1 cellular context compared by ENCODE assay signal in the genomic region with DNA sequence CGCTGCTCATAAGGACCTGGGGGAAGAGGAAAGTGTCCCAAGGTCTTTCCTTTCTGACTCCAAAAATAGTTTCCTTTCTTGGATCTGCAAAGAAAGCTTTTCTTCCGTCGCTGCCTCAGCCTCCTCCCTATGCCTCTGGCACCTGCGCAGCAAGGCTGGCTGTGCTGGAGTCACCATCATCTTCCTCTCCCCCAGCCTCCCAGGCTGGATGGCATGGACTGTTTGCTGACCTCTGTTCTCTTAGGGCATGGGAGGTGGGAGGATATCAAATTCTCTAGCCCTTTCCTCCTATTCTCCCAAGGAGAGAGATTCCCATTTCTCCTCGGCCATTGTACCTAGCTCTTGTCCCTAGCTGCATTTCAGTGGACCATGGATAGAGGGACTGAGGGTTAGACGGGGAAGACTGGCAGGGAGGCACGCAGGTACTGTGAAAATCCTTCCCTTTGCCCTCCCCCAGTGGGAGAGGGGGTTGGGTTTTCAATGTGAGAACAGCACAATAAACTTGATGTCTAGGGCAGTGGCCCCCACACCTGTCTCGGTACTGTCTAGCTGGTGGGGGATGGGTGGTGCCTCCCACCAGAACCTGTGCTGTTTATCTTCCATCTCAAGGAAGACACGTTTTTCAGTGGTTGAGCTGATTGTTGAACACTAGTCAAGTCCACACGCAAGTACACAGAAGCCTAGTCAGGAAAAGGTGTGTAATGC.
A peak's percentile ranks its signal among the peaks of the same experiment; 100 is the strongest.
TF ChIP-seq lines count a peak whose summit lies in the region.

No MANE protein-coding gene starts in this region.

TF ChIP-seq in HEK293, 187 proteins besides CTCF, POLR2A, EP300 and RAD21:
- TF ChIP-seq, protein P1, sequence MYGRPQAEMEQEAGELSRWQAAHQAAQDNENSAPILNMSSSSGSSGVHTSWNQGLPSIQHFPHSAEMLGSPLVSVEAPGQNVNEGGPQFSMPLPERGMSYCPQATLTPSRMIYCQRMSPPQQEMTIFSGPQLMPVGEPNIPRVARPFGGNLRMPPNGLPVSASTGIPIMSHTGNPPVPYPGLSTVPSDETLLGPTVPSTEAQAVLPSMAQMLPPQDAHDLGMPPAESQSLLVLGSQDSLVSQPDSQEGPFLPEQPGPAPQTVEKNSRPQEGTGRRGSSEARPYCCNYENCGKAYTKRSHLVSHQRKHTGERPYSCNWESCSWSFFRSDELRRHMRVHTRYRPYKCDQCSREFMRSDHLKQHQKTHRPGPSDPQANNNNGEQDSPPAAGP (tag by site-specific recombination; IDR thresholded peaks at IDR 0.05) = no peak
- TF ChIP-seq IKZF3 (tag by site-specific recombination; IDR thresholded peaks at IDR 0.05) = peak; percentile 27; the same call in 1 of the 2 replicates
- TF ChIP-seq, protein P2, sequence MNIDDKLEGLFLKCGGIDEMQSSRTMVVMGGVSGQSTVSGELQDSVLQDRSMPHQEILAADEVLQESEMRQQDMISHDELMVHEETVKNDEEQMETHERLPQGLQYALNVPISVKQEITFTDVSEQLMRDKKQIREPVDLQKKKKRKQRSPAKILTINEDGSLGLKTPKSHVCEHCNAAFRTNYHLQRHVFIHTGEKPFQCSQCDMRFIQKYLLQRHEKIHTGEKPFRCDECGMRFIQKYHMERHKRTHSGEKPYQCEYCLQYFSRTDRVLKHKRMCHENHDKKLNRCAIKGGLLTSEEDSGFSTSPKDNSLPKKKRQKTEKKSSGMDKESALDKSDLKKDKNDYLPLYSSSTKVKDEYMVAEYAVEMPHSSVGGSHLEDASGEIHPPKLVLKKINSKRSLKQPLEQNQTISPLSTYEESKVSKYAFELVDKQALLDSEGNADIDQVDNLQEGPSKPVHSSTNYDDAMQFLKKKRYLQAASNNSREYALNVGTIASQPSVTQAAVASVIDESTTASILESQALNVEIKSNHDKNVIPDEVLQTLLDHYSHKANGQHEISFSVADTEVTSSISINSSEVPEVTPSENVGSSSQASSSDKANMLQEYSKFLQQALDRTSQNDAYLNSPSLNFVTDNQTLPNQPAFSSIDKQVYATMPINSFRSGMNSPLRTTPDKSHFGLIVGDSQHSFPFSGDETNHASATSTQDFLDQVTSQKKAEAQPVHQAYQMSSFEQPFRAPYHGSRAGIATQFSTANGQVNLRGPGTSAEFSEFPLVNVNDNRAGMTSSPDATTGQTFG (tag by site-specific recombination; IDR thresholded peaks at IDR 0.05; ENCODE audit: borderline replicate concordance) = no peak
- TF ChIP-seq, protein P3, sequence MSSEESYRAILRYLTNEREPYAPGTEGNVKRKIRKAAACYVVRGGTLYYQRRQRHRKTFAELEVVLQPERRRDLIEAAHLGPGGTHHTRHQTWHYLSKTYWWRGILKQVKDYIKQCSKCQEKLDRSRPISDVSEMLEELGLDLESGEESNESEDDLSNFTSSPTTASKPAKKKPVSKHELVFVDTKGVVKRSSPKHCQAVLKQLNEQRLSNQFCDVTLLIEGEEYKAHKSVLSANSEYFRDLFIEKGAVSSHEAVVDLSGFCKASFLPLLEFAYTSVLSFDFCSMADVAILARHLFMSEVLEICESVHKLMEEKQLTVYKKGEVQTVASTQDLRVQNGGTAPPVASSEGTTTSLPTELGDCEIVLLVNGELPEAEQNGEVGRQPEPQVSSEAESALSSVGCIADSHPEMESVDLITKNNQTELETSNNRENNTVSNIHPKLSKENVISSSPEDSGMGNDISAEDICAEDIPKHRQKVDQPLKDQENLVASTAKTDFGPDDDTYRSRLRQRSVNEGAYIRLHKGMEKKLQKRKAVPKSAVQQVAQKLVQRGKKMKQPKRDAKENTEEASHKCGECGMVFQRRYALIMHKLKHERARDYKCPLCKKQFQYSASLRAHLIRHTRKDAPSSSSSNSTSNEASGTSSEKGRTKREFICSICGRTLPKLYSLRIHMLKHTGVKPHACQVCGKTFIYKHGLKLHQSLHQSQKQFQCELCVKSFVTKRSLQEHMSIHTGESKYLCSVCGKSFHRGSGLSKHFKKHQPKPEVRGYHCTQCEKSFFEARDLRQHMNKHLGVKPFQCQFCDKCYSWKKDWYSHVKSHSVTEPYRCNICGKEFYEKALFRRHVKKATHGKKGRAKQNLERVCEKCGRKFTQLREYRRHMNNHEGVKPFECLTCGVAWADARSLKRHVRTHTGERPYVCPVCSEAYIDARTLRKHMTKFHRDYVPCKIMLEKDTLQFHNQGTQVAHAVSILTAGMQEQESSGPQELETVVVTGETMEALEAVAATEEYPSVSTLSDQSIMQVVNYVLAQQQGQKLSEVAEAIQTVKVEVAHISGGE (tag by site-specific recombination; conservative IDR thresholded peaks at IDR 0.05; ENCODE audit: low read depth) = peak; percentile 59
- TF ChIP-seq ZBTB48 (tag by site-specific recombination; IDR thresholded peaks at IDR 0.05) = no peak
- TF ChIP-seq ZNF561 (tag by site-specific recombination; IDR thresholded peaks at IDR 0.05; ENCODE audit: borderline replicate concordance) = 0 out of 2 replicates have a peak, but pooled peaks have one; percentile 34
- TF ChIP-seq REPIN1 (tag by site-specific recombination; IDR thresholded peaks at IDR 0.05; ENCODE audit: low read depth) = no peak
- TF ChIP-seq ZBTB21 (tag by site-specific recombination; IDR thresholded peaks at IDR 0.05) = no peak
- TF ChIP-seq ZEB2 (tag by site-specific recombination; IDR thresholded peaks at IDR 0.05) = peak; percentile 33; the same call in 1 of the 2 replicates
- TF ChIP-seq, protein P4, sequence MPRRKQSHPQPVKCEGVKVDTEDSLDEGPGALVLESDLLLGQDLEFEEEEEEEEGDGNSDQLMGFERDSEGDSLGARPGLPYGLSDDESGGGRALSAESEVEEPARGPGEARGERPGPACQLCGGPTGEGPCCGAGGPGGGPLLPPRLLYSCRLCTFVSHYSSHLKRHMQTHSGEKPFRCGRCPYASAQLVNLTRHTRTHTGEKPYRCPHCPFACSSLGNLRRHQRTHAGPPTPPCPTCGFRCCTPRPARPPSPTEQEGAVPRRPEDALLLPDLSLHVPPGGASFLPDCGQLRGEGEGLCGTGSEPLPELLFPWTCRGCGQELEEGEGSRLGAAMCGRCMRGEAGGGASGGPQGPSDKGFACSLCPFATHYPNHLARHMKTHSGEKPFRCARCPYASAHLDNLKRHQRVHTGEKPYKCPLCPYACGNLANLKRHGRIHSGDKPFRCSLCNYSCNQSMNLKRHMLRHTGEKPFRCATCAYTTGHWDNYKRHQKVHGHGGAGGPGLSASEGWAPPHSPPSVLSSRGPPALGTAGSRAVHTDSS (tag by site-specific recombination; IDR thresholded peaks at IDR 0.05) = peak; percentile 75
- TF ChIP-seq ZNF341 (tag by site-specific recombination; IDR thresholded peaks at IDR 0.05; ENCODE audit: low read depth) = peak; percentile 27; the same call in 1 of the 2 replicates
- TF ChIP-seq, protein P5, sequence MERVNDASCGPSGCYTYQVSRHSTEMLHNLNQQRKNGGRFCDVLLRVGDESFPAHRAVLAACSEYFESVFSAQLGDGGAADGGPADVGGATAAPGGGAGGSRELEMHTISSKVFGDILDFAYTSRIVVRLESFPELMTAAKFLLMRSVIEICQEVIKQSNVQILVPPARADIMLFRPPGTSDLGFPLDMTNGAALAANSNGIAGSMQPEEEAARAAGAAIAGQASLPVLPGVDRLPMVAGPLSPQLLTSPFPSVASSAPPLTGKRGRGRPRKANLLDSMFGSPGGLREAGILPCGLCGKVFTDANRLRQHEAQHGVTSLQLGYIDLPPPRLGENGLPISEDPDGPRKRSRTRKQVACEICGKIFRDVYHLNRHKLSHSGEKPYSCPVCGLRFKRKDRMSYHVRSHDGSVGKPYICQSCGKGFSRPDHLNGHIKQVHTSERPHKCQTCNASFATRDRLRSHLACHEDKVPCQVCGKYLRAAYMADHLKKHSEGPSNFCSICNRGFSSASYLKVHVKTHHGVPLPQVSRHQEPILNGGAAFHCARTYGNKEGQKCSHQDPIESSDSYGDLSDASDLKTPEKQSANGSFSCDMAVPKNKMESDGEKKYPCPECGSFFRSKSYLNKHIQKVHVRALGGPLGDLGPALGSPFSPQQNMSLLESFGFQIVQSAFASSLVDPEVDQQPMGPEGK (tag by site-specific recombination; IDR thresholded peaks at IDR 0.05) = 0 out of 2 replicates have a peak, but pooled peaks have one; percentile 37
- no peak for TF ChIP-seq ZNF266 (tag by site-specific recombination; IDR thresholded peaks at IDR 0.05; ENCODE audit: low read depth)
- peak; percentile 89; the same call in 1 of the 2 replicates for TF ChIP-seq PRDM1 (tag by site-specific recombination; IDR thresholded peaks at IDR 0.05)
- TF ChIP-seq ZNF16 (tag by site-specific recombination; IDR thresholded peaks at IDR 0.05; ENCODE audit: low read depth) = no peak
